ENCODE assay signal across 9 cellular contexts in genomic region chr10:46095943-46096342, GRCh38. TPM values are rescaled to one million over a fixed set of nuclear protein-coding genes. Genes with fewer than 3 reads are reported as not detected.
DNase-seq lines count a peak whose midpoint lies in the region; ATAC-seq and TF ChIP-seq lines count a peak whose summit lies in the region.
"Not testable (repeated sequence)": the region's sequence is repeated elsewhere in the genome, so short reads cannot be mapped to it uniquely, and the experiment has no call there.
"Had no signal": no experiment of that assay in that cellular context is flagged by ENCODE, and none has a peak within 500 bp of the region (broad histone marks: within the 10 kb centered on the region; RNA-seq: fewer than 3 reads in every experiment).

No MANE protein-coding gene starts in this region.

- not testable (repeated sequence) for H3K9me3 ChIP-seq in GM23248 (ENCODE audit: low read depth); KOPT-K1 (ENCODE audit: insufficient read depth, low read length, poor library complexity, severe bottlenecking); neural progenitor cell (ENCODE audit: low read depth)

- peak; percentile 76 for ATAC-seq in WTC11
- peak; percentile 31 for ATAC-seq in stimulated activated naive CD8-positive, alpha-beta T cell treated with anti-CD3 and anti-CD28 coated beads, Interleukin-15, amount 100 ng/mL, for 72 hours

- H3K27me3 ChIP-seq in GM23248 (replicated peaks; ENCODE audit: insufficient read depth); neural progenitor cell: not testable (repeated sequence)

- H3K36me3 Mint-ChIP-seq in WTC11; activated T-cell treated with anti-CD3 and anti-CD28 coated beads, Interleukin-2, amount 50 U/mL, for 24 hours (ENCODE audit: low read depth); neural progenitor cell: not testable (repeated sequence)

- not testable (repeated sequence) for H4K20me1 ChIP-seq in GM23248 (ENCODE audit: insufficient read depth); neural progenitor cell (ENCODE audit: low read depth)

- in situ Hi-C loops in GM23248 (cut with MboI), result not testable (repeated sequence)

- H3K4me1 ChIP-seq in GM23248 (ENCODE audit: insufficient read depth), result peaks cover 14% of the 10 kb centered on the region
- H3K4me1 ChIP-seq in neural progenitor cell, result peaks cover 12% of the 10 kb centered on the region

- not testable (repeated sequence) for H3K9me2 ChIP-seq in GM23248 (ENCODE audit: insufficient read depth)

- CTCF ChIA-PET in WTC11 (lab: Charles Lee), result interaction anchor here (0.6 to 0.8 kb wide), 2 partner anchors 10 to 133 kb away, joined by 3 read pairs; no protein-coding TSS in a partner anchor

- 0 out of 2 replicates have a peak overlapping the region, but pooled peaks have one; percentile 30 for H3K27ac ChIP-seq in GM23248
- peak overlapping the region; percentile 95 for H3K27ac ChIP-seq in KOPT-K1 (ENCODE audit: low read depth, low read length, poor library complexity, severe bottlenecking)
- not testable (repeated sequence) for H3K27ac ChIP-seq in coronary artery, neural progenitor cell

- not testable (repeated sequence) for H2AFZ ChIP-seq in GM23248; neural progenitor cell (replicated peaks)

- peak overlapping the region; percentile 42 for H3K4me2 ChIP-seq in GM23248 (ENCODE audit: unreplicated experiment)
- not testable (repeated sequence) for H3K4me2 ChIP-seq in neural progenitor cell

- TF ChIP-seq CTCF in WTC11 (IDR thresholded peaks at IDR 0.05); coronary artery (IDR thresholded peaks at IDR 0.05): not testable (repeated sequence)
- TF ChIP-seq CTCF in neural progenitor cell (IDR thresholded peaks at IDR 0.05), result peak; percentile 17

- DNase-seq in GM23248; WTC11 (ENCODE audit: low spot score); neural progenitor cell (ENCODE audit: low spot score): not testable (repeated sequence)
- DNase-seq in activated T-cell treated with anti-CD3 and anti-CD28 coated beads, Interleukin-2, amount 50 U/mL, for 24 hours, result peak; percentile 42
- peak; percentile 16 for DNase-seq in coronary artery (ENCODE audit: low spot score)
- peak; percentile 26 to 33 for DNase-seq in stimulated activated naive CD8-positive, alpha-beta T cell treated with anti-CD3 and anti-CD28 coated beads, Interleukin-15, amount 100 ng/mL, for 72 hours

- not testable (repeated sequence) for H3K4me3 Mint-ChIP-seq in WTC11; activated T-cell treated with anti-CD3 and anti-CD28 coated beads, Interleukin-2, amount 50 U/mL, for 24 hours; neural progenitor cell; stimulated activated naive CD8-positive, alpha-beta T cell treated with anti-CD3 and anti-CD28 coated beads, Interleukin-15, amount 100 ng/mL, for 72 hours

- WGBS in GM23248 (ENCODE audit: low coverage in 1 of 2, low lambda C conversion rate in 2 of 2, missing lambda C conversion rate in 2 of 2), 2 experiments, result 74 to 90% methylated on average over 5 of the region's 5 CpGs

- peaks cover 29% of the 10 kb centered on the region for H3K4me1 Mint-ChIP-seq in WTC11
- not testable (repeated sequence) for H3K4me1 Mint-ChIP-seq in activated T-cell treated with anti-CD3 and anti-CD28 coated beads, Interleukin-2, amount 50 U/mL, for 24 hours (ENCODE audit: low read depth); neural progenitor cell; stimulated activated naive CD8-positive, alpha-beta T cell treated with anti-CD3 and anti-CD28 coated beads, Interleukin-15, amount 100 ng/mL, for 72 hours

- not testable (repeated sequence) for H3K9ac ChIP-seq in GM23248, neural progenitor cell

- not testable (repeated sequence) for H3K27me3 Mint-ChIP-seq in WTC11 (ENCODE audit: low read depth); activated T-cell treated with anti-CD3 and anti-CD28 coated beads, Interleukin-2, amount 50 U/mL, for 24 hours; neural progenitor cell (ENCODE audit: insufficient read depth, low read depth); stimulated activated naive CD8-positive, alpha-beta T cell treated with anti-CD3 and anti-CD28 coated beads, Interleukin-15, amount 100 ng/mL, for 72 hours

- not testable (repeated sequence) for H3F3A ChIP-seq in GM23248 (ENCODE audit: insufficient read depth); neural progenitor cell (ENCODE audit: low read depth)

- not testable (repeated sequence) for H3K9me3 Mint-ChIP-seq in WTC11; activated T-cell treated with anti-CD3 and anti-CD28 coated beads, Interleukin-2, amount 50 U/mL, for 24 hours; neural progenitor cell; stimulated activated naive CD8-positive, alpha-beta T cell treated with anti-CD3 and anti-CD28 coated beads, Interleukin-15, amount 100 ng/mL, for 72 hours

- not testable (repeated sequence) for H3K27ac Mint-ChIP-seq in WTC11; neural progenitor cell; stimulated activated naive CD8-positive, alpha-beta T cell treated with anti-CD3 and anti-CD28 coated beads, Interleukin-15, amount 100 ng/mL, for 72 hours
- peak overlapping the region; percentile 10 for H3K27ac Mint-ChIP-seq in activated T-cell treated with anti-CD3 and anti-CD28 coated beads, Interleukin-2, amount 50 U/mL, for 24 hours

- POLR2A ChIA-PET in WTC11 (lab: Charles Lee), result not testable (repeated sequence)

- not testable (repeated sequence) for H3K36me3 ChIP-seq in GM23248 (ENCODE audit: low read depth); KOPT-K1 (ENCODE audit: insufficient read depth, low read length); neural progenitor cell

- H3K79me2 ChIP-seq in GM23248 (ENCODE audit: insufficient read depth); neural progenitor cell (ENCODE audit: low read depth): not testable (repeated sequence)

- H3K4me3 ChIP-seq in GM23248, coronary artery, neural progenitor cell: not testable (repeated sequence)

RNA-seq across cellular contexts. Expression of gene MSMB, which starts 49.9 kb away (rescaled TPM):
- total RNA-seq in GM23248 (2014; rRNA removed; shearing (Covaris generic)), result not detected in 2 replicates
- polyA plus RNA-seq in GM23248 (2016; fragmentation: Nextera tagmentation; extraction: Ambion mirVana), result not detected in 2 replicates
- total RNA-seq in WTC11 (2021) (not detected in 3 replicates), neural progenitor cell (ENCODE audit: low replicate concordance) (not detected in 2 replicates)
- total RNA-seq: Right ventricle myocardium superior had no signal
- polyA plus RNA-seq: CD14-positive monocyte had no signal
